Comparison of ENCODE assay signal across 15 cellular contexts in the genomic region with DNA sequence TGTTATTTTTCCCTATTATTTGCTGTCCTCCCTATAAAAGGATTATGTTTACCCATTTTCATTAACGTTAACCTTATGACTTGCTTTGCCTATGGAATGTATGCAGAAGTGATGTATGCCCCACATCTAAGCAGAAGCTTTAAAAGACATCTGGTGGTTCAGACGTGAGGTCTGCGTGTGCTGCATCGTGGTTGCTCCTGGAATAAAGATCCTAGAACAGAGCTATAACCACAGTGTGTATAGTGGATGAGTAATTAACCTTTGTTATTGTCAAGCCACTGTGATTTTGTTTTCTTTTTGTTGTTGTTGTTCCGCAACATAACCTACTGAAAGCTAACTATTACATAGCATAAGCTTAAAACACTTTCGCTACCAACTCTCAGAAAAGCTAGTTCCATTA. TPM values are rescaled to one million over a fixed set of nuclear protein-coding genes. Genes with fewer than 3 reads are reported as not detected.
A peak's percentile ranks its signal among the peaks of the same experiment; 100 is the strongest.
DNase-seq lines count a peak whose midpoint lies in the region; ATAC-seq, FAIRE-seq and TF ChIP-seq lines count a peak whose summit lies in the region.
"Had no signal": no experiment of that assay in that cellular context is flagged by ENCODE, and none has a peak within 500 bp of the region (broad histone marks: within the 10 kb centered on the region; RNA-seq: fewer than 3 reads in every experiment).

No MANE protein-coding gene starts in this region.

- intact Hi-C loops in thyroid gland (cut with DNase I): no loop called here

- H3K4me3 ChIP-seq in A549 (no peak overlapping the region), foreskin fibroblast (ENCODE audit: low read depth in 1 of 2, low read length in 2 of 2) (no peak overlapping the region), thyroid gland (replicated peaks in 1 of 3) (no peak overlapping the region)

- CTCF ChIA-PET in A549 (lab: Yijun Ruan, JAX): interaction anchor here (0.7 to 1.0 kb wide), 3 partner anchors 17 to 82 kb away, joined by 3 read pairs; no protein-coding TSS in a partner anchor

- TF ChIP-seq RAD21 in A549 (conservative IDR thresholded peaks at IDR 0.05 in 1 of 2, IDR thresholded peaks at IDR 0.05 in 1 of 2): no peak

- no peak for TF ChIP-seq POLR2A in A549 (IDR thresholded peaks at IDR 0.05; ENCODE audit: low read length)
- TF ChIP-seq POLR2A in thyroid gland (IDR thresholded peaks at IDR 0.05): no peak

- peak; percentile 81 for FAIRE-seq in A549 (lab: Jason Lieb, UNC)
- FAIRE-seq: G401.6, GM12891, GM19239 had no signal

- POLR2A ChIA-PET in A549 (lab: Yijun Ruan, JAX): interaction anchor here (1.1 kb wide), 1 partner anchor 21 kb away, joined by 3 read pairs; the partner anchor contains the start of gene CFAP36

- H3K36me3 ChIP-seq in thyroid gland: no peaks in the 10 kb centered on the region

- H3K27me3 ChIP-seq in thyroid gland: no peaks in the 10 kb centered on the region

- no peaks in the 10 kb centered on the region for H3K9me3 ChIP-seq in A549
- H3K9me3 ChIP-seq in thyroid gland: no peaks in the 10 kb centered on the region

- H3K4me1 ChIP-seq in A549: peaks cover 13% of the 10 kb centered on the region
- H3K4me1 ChIP-seq in thyroid gland: no peaks in the 10 kb centered on the region

- 90% methylated on average over 6 of the region's 6 CpGs for WGBS in A549 (ENCODE audit: missing lambda C conversion rate)
- WGBS in thyroid gland, 2 donors: 88 to 89% methylated on average over 6 of the region's 6 CpGs

- no peak overlapping the region for H3K27ac ChIP-seq in A549
- H3K27ac ChIP-seq in substantia nigra (ENCODE audit: low read depth, low read length, poor library complexity, severe bottlenecking): no peak overlapping the region
- no peak overlapping the region for H3K27ac ChIP-seq in thyroid gland

- no peak overlapping the region for H3K4me2 ChIP-seq in A549

- no peak for TF ChIP-seq CTCF in A549 (IDR thresholded peaks at IDR 0.05)
- TF ChIP-seq CTCF in foreskin fibroblast (IDR thresholded peaks at IDR 0.05; ENCODE audit: low read depth, low read length): no peak
- no peak for TF ChIP-seq CTCF in thyroid gland (IDR thresholded peaks at IDR 0.05)

- no peak for ATAC-seq in A549

- no peak for TF ChIP-seq EP300 in A549 (IDR thresholded peaks at IDR 0.05)

- DNase-seq in A549 (ENCODE audit: low read depth in 1 of 2, low spot score in 1 of 2): no peak
- peak; percentile 16 for DNase-seq in H4 (ENCODE audit: low spot score)
- peak; percentile 12 for DNase-seq in amniotic epithelial cell (ENCODE audit: low read depth)
- DNase-seq in foreskin fibroblast: peak; percentile 7 to 35
- no peak for DNase-seq in inferior parietal cortex (ENCODE audit: extremely low spot score)
- DNase-seq in substantia nigra (lab: John Stamatoyannopoulos, UW): no peak
- DNase-seq in thyroid gland: no peak
- DNase-seq: C1 segment of cervical spinal cord; Calu3; CD4-positive, alpha-beta T cell; DMS79; H7 had no signal

TF ChIP-seq in A549, 52 proteins besides CTCF, POLR2A, EP300 and RAD21:
- TF ChIP-seq FOSB (CRISPR knock-in tag; IDR thresholded peaks at IDR 0.05) (no peak), CBX2 (IDR thresholded peaks at IDR 0.05; ENCODE audit: borderline replicate concordance, low read depth) (no peak), CHD4 (IDR thresholded peaks at IDR 0.05; ENCODE audit: borderline replicate concordance) (no peak), KDM1A (IDR thresholded peaks at IDR 0.05; ENCODE audit: low read depth) (no peak), RARB (CRISPR knock-in tag; IDR thresholded peaks at IDR 0.05) (no peak), SMC3 (IDR thresholded peaks at IDR 0.05) (no peak), EHF (CRISPR knock-in tag; IDR thresholded peaks at IDR 0.05) (no peak), ESRRA (IDR thresholded peaks at IDR 0.05; ENCODE audit: borderline replicate concordance, low read length) (no peak), REST (IDR thresholded peaks at IDR 0.05) (no peak), FOXS1 (CRISPR knock-in tag; IDR thresholded peaks at IDR 0.05) (no peak), ZNF302 (CRISPR knock-in tag; IDR thresholded peaks at IDR 0.05) (no peak), HOXA7 (CRISPR knock-in tag; IDR thresholded peaks at IDR 0.05) (no peak)
- TF ChIP-seq, protein P1, sequence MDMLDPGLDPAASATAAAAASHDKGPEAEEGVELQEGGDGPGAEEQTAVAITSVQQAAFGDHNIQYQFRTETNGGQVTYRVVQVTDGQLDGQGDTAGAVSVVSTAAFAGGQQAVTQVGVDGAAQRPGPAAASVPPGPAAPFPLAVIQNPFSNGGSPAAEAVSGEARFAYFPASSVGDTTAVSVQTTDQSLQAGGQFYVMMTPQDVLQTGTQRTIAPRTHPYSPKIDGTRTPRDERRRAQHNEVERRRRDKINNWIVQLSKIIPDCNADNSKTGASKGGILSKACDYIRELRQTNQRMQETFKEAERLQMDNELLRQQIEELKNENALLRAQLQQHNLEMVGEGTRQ (IDR thresholded peaks at IDR 0.05): no peak

RNA-seq across cellular contexts. Expression of gene CFAP36, which starts 20.9 kb away (rescaled TPM):
- 49.9 and 88.5 TPM in 2 replicates for polyA plus RNA-seq in A549 (2011; rRNA removed)
- polyA plus RNA-seq in A549 (2012; cell fraction: cytosol; rRNA removed): 12.9 and 14.0 TPM in 2 replicates
- polyA plus RNA-seq in A549 (2012; cell fraction: nucleus; rRNA removed): 5.4 and 6.2 TPM in 2 replicates
- polyA plus RNA-seq in A549 (2017; fragmentation: RNase III; extraction: RNeasy Plus Mini Kit Qiagen cat#74134 plus additional on column Dnase treatment): 58.2 to 64.6 TPM (median 58.4 TPM) in 3 replicates
- 8.7 and 9.5 TPM in 2 replicates for polyA minus RNA-seq in A549 (2011; rRNA and poly(A)+ RNA removed)
- total RNA-seq in H4 (2014; rRNA removed; shearing (Covaris generic)): 31.6 and 42.5 TPM in 2 replicates
- total RNA-seq in thyroid gland: 10 to 100 TPM; 42.8 to 50.9 (median 47.5) TPM

Comparison
In these comparisons a context has a peak if more than half of its experiments do, and no peak if none do; other contexts are left out.
1. DNase-seq: peak in H4 (single experiment), amniotic epithelial cell (single experiment) and foreskin fibroblast (2 of 2); none in A549 (0 of 2), inferior parietal cortex (single experiment), substantia nigra (0 of 49) and thyroid gland (0 of 2).